29 cellular contexts compared by ENCODE assay signal in the genomic region with DNA sequence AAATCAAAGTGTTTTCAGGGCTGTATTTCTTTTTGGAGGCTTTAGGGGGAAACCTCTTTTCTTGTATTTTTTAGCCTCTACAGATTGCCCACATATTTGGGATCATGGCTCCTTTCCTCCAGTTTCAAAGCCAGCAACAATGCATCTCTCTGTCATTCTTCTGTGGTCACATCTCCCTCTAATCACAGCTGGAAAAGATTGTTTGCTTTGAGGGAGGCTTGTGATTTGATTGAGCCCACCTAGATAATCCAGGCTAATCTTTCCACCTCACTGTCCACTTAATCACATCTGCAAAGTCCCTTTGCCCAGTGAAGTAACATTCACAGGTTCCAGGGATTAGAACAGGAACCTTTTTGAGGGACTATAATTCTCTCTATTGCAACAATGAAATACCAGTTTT.
"Had no signal": no experiment of that assay in that cellular context is flagged by ENCODE, and none has a peak within 500 bp of the region (broad histone marks: within the 10 kb centered on the region; RNA-seq: fewer than 3 reads in every experiment).

No MANE protein-coding gene starts in this region.

- H3K27me3 ChIP-seq: ascending aorta, cardiac muscle cell had no signal

- H3K36me3 ChIP-seq: ascending aorta, cardiac muscle cell had no signal

- DNase-seq: activated B cell treated with CpG ODN at 0.5 μM for 24 hours; activated CD4-positive, alpha-beta memory T cell treated with anti-CD3 and anti-CD28 coated beads for 36 hours; activated CD4-positive, alpha-beta T cell treated with anti-CD3 and anti-CD28 coated beads for 4 hours; activated CD4-positive, alpha-beta T cell treated with anti-CD3 and anti-CD28 coated beads, Interleukin-2, amount 10 ng/mL, durations not matched to agents 24 days and 14 days; activated CD4-positive, alpha-beta T cell treated with anti-CD3 and anti-CD28 coated beads, Interleukin-2, amount 50 U/mL, for 1 hour; activated CD4-positive, alpha-beta T cell treated with anti-CD3 and anti-CD28 coated beads, Interleukin-2, amount 50 U/mL, for 4 hours; activated CD4-positive, CD25-positive, alpha-beta regulatory T cell treated with anti-CD3 and anti-CD28 coated beads, Interleukin-2, amount 50 U/mL, for 72 hours; activated CD8-positive, alpha-beta memory T cell treated with anti-CD3 and anti-CD28 coated beads, Interleukin-2, amount 10 ng/mL, durations not matched to agents 7 days and 5 days; activated CD8-positive, alpha-beta memory T cell treated with anti-CD3 and anti-CD28 coated beads, Interleukin-2, amount 50 U/mL, for 48 hours; activated CD8-positive, alpha-beta T cell treated with anti-CD3 and anti-CD28 coated beads for 36 hours; activated effector memory CD4-positive, alpha-beta T cell treated with Interleukin-2 at 50 U/mL for 16 hours; activated gamma-delta T cell; activated naive CD4-positive, alpha-beta T cell treated with anti-CD3 and anti-CD28 coated beads for 36 hours; activated naive CD4-positive, alpha-beta T cell treated with anti-CD3 and anti-CD28 coated beads, Interleukin-2, amount 50 U/mL, for 16 hours; activated naive CD8-positive, alpha-beta T cell treated with anti-CD3 and anti-CD28 coated beads for 36 hours; activated T-cell treated with anti-CD3 and anti-CD28 coated beads, Interleukin-2, amount 50 U/mL, for 24 hours; activated T-cell treated with anti-CD3 and anti-CD28 coated beads, Interleukin-2, amount 50 U/mL, for 48 hours; amygdala; anterior cingulate cortex; caudate nucleus; cerebellar nuclear complex; SW 1271; T-helper 1 cell; T-helper 2 cell; T-helper 9 cell had no signal

- H3K4me3 ChIP-seq: ascending aorta, cardiac muscle cell had no signal

- H3K4me1 ChIP-seq: ascending aorta had no signal

- H3K27ac ChIP-seq: ascending aorta, cardiac muscle cell, VCaP had no signal

- H3K9me3 ChIP-seq: ascending aorta had no signal

- ATAC-seq: activated CD8-positive, alpha-beta memory T cell treated with anti-CD3 and anti-CD28 coated beads, Interleukin-2, amount 10 ng/mL, durations not matched to agents 7 days and 5 days; activated CD8-positive, alpha-beta T cell treated with anti-CD3 and anti-CD28 coated beads for 36 hours; activated naive CD4-positive, alpha-beta T cell treated with anti-CD3 and anti-CD28 coated beads, Interleukin-2, amount 50 U/mL, for 72 hours had no signal
